ENCODE assay signal across 10 cellular contexts in the genomic region with DNA sequence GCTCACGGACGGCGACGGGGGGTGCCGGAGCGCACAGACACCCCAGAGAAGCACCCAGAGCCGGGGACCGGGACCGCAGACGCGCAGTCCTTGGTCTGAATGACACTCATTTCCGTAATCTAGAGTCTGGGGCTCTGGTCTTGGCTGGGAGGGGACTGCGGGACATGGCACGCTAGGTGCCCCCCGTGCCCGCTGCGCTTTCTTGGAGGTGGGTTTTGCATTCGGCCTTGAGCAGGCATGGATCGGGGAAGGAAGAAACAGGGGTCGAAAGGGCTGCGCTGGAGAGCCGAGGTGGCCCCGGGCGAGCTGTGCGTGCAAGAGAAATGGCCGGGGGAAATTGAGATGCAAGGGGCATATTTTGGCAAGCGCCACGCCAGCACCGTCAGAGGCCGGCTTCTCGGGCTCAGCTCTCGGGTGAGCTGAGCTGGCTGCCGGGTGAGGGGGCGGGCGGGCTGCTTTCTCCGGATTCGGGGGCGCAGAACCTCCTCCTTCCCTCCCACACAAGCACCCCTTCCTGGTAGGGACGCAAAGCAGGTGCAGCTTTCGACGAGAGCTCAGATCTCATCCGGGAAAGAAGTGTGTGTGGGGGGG. TPM values are rescaled to one million over a fixed set of nuclear protein-coding genes. Genes with fewer than 3 reads are reported as not detected.
DNase-seq lines count a peak whose midpoint lies in the region; ATAC-seq and TF ChIP-seq lines count a peak whose summit lies in the region.
"Had no signal": no experiment of that assay in that cellular context is flagged by ENCODE, and none has a peak within 500 bp of the region (broad histone marks: within the 10 kb centered on the region; RNA-seq: fewer than 3 reads in every experiment).

No MANE protein-coding gene starts in this region.

- H3K4me3 ChIP-seq in Jurkat, Clone E6-1 (ENCODE audit: low read length): peak overlapping the region; percentile 41
- H3K4me3 ChIP-seq in dorsolateral prefrontal cortex: peak overlapping the region; percentile 52 to 88 (median 74)

- POLR2A ChIA-PET in RWPE1 (lab: Yijun Ruan, JAX; ENCODE audit: low non-redundant PET): interaction anchor here (0.6 to 0.7 kb wide), 2 partner anchors 12 to 34 kb away, joined by 3 to 4 read pairs; no protein-coding TSS in a partner anchor

- DNase-seq in AG20443 (ENCODE audit: low spot score): peak; percentile 25
- DNase-seq in Jurkat, Clone E6-1 (ENCODE audit: low read depth, low spot score): no peak
- DNase-seq in dorsolateral prefrontal cortex: peak in 7 of 10 donors; percentile 52 to 80 (median 66)
- DNase-seq in nucleus accumbens (lab: John Stamatoyannopoulos, UW): peak in 51 of 56 donors; percentile 17 to 84 (median 60)
- no peak for DNase-seq in RWPE1 (ENCODE audit: low spot score)
- no peak for DNase-seq in NCI-H345 (lab: John Stamatoyannopoulos, UW)
- DNase-seq in SIG-M5 treated with dmso at 0.1 percent for 504 hours (lab: John Stamatoyannopoulos, UW; ENCODE audit: unreplicated experiment): no peak

- CTCF ChIA-PET in RWPE1 (lab: Yijun Ruan, JAX): interaction anchor here (0.6 to 0.7 kb wide), 5 partner anchors 11 to 911 kb away, joined by 3 to 5 read pairs (median 3); no protein-coding TSS in a partner anchor

- intact Hi-C loops in dorsolateral prefrontal cortex (cut with DNase I): loop anchor here (5.0 kb wide), 2 partner anchors 145 to 195 kb away; no protein-coding TSS in a partner anchor

- H3K27me3 ChIP-seq in dorsolateral prefrontal cortex: peaks cover 0 to 8% (median 0%) of the 10 kb centered on the region in 45 donors

- no peak for ATAC-seq in HG03175 (IDR thresholded peaks at IDR 0.05; ENCODE audit: unreplicated experiment)

- H3K27ac ChIP-seq in dorsolateral prefrontal cortex: peak overlapping the region in 58 of 59 donors; percentile 68 to 97 (median 90)
- H3K27ac ChIP-seq in RWPE1: no peak overlapping the region

- TF ChIP-seq CTCF in dorsolateral prefrontal cortex (IDR thresholded peaks at IDR 0.05 in 54 of 56, conservative IDR thresholded peaks at IDR 0.05 in 2 of 56; ENCODE audit: low read depth in 1 of 56, partially characterized antibody in 56 of 56) (no peak), RWPE1 (conservative IDR thresholded peaks at IDR 0.05; ENCODE audit: low read depth) (no peak)

RNA-seq across cellular contexts. Expression of a gene that starts 0.9 kb away (rescaled TPM):
- 15.1 TPM for polyA plus RNA-seq in Jurkat, Clone E6-1 (2012; ENCODE audit: insufficient read depth, insufficient read length)
- total RNA-seq in dorsolateral prefrontal cortex: 100 to 1,000 TPM in 110 of 120 experiments, 10 to 100 TPM in 10; 64.9 to 227 (median 138) TPM
- polyA plus RNA-seq: IgD-negative memory B cell, keratinocyte had no signal

Comparison
In these comparisons a context has a peak if more than half of its experiments do, and no peak if none do; other contexts are left out.
1. DNase-seq: peak in AG20443 (single experiment), dorsolateral prefrontal cortex (7 of 10) and nucleus accumbens (51 of 56); none in Jurkat, Clone E6-1 (single experiment), RWPE1 (single experiment), NCI-H345 (single experiment) and SIG-M5 treated with dmso at 0.1 percent for 504 hours (single experiment).